ENCODE assay signal across 8 cellular contexts in the genomic region with DNA sequence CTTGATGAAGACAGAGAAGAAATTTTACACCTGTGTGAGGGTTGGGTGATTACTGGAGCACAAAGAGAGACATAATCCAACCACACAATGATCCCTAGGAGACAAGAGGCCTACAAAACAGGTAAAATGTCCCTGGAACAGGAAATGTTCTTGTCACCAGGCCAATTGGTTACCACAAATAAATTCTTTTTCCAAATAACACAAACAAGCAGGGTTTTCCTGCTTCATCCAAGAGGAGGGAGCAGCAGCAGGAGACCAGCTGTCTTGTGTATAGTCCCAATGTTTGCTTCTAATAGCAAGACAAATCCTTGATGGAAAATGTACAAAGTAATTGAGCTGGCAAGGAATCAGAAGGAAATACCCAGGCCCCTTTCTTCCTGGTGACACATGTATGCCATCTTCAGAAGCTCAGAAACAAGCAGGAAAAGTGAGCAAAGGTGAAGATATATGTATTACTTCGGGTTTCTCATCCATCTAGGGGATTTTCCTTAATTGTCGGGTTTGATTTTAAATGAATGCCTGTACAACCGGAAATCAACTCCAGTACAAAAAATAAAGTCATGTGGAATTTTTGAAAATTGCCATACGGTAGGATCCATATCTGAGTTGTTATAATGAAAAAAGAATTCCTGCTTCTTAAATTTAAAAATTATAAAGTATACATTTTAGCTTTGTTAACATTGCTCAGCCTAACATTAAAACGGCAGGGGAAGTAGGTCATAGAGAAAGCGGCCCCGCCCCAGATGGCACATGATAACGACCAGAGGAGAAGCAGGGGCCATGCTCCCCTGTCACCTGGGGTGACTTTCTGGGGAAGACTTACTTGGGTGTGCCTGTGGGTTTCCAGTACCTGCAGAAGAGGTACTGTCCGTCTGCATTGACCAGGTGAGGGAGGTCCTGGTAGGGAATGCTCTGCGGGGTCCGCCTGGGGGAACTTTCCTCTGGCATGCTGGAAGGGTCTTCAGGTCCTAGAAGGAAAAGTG. TPM values are rescaled to one million over a fixed set of nuclear protein-coding genes. Genes with fewer than 3 reads are reported as not detected.
DNase-seq lines count a peak whose midpoint lies in the region; ATAC-seq and TF ChIP-seq lines count a peak whose summit lies in the region.

No MANE protein-coding gene starts in this region.

- H3K9me3 ChIP-seq in right lobe of liver: no peaks in the 10 kb centered on the region
- H3K9me3 ChIP-seq in uterus: no peaks in the 10 kb centered on the region

- H3K4me1 ChIP-seq in right lobe of liver: peaks cover 0 to 54% (median 18%) of the 10 kb centered on the region in 4 donors
- no peaks in the 10 kb centered on the region for H3K4me1 ChIP-seq in uterus

- H3K4me3 ChIP-seq in right lobe of liver: peak overlapping the region; percentile 58 to 87 (median 68)
- H3K4me3 ChIP-seq in uterus: no peak overlapping the region

- intact Hi-C loops in right lobe of liver (cut with DNase I): no loop called here
- intact Hi-C loops in uterus (cut with DNase I; ENCODE audit: low total_unique reads): no loop called here

- no peaks in the 10 kb centered on the region for H3K36me3 ChIP-seq in right lobe of liver
- H3K36me3 ChIP-seq in uterus: no peaks in the 10 kb centered on the region

- DNase-seq in DMS153 (lab: John Stamatoyannopoulos, UW): peak; percentile 86
- peak; percentile 64 for DNase-seq in HT-29 (ENCODE audit: low spot score)
- DNase-seq in astrocyte of the hippocampus (ENCODE audit: low read depth, low spot score): peak; percentile 41
- peak; percentile 77 to 84 (median 82) for DNase-seq in right lobe of liver
- DNase-seq in uterus: no peak
- no peak for DNase-seq in SKM-1 (lab: John Stamatoyannopoulos, UW; ENCODE audit: unreplicated experiment)
- no peak for DNase-seq in GOT3 (lab: John Stamatoyannopoulos, UW)

- no peaks in the 10 kb centered on the region for H3K27me3 ChIP-seq in right lobe of liver
- no peaks in the 10 kb centered on the region for H3K27me3 ChIP-seq in uterus

- TF ChIP-seq CTCF in right lobe of liver (IDR thresholded peaks at IDR 0.05) (no peak), uterus (IDR thresholded peaks at IDR 0.05) (no peak)

- peak overlapping the region; percentile 71 to 92 (median 87) for H3K27ac ChIP-seq in right lobe of liver
- peak overlapping the region; percentile 71 for H3K27ac ChIP-seq in uterus

- WGBS in right lobe of liver (ENCODE audit: insufficient coverage, low coverage, low lambda C conversion rate, missing lambda C conversion rate): 25% methylated on average over 11 of the region's 11 CpGs

- TF ChIP-seq POLR2A in right lobe of liver (IDR thresholded peaks at IDR 0.05) (peak; percentile 25), uterus (IDR thresholded peaks at IDR 0.05) (no peak)

- ATAC-seq in right lobe of liver: peak; percentile 41 to 52 (median 46)
- ATAC-seq in HG03469 (IDR thresholded peaks at IDR 0.05; ENCODE audit: unreplicated experiment): no peak

RNA-seq across cellular contexts. Expression of gene MGLL, which starts 1.2 kb away (rescaled TPM):
- total RNA-seq in HT-29 (2014; rRNA removed; shearing (Covaris generic)): 83.6 and 95.0 TPM in 2 replicates
- 100 to 1,000 TPM in 5 of 6 experiments, 10 to 100 TPM in 1; 97.0 to 168 (median 115) TPM for total RNA-seq in right lobe of liver
- total RNA-seq in uterus: 10 to 100 TPM; 12.6 to 44.8 (median 32.3) TPM

Comparison
In these comparisons a context has a peak if more than half of its experiments do, and no peak if none do; other contexts are left out.
1. DNase-seq: peak in DMS153 (single experiment), HT-29 (single experiment), astrocyte of the hippocampus (single experiment) and right lobe of liver (3 of 3); none in uterus (0 of 2), SKM-1 (single experiment) and GOT3 (single experiment).
2. H3K4me3 ChIP-seq: peak in right lobe of liver (3 of 3); none in uterus (0 of 2).